ENCODE assay signal across 2 cellular contexts in genomic region chr4:110472583-110473329, GRCh38.
TF ChIP-seq lines count a peak whose summit lies in the region.

No MANE protein-coding gene starts in this region.

TF ChIP-seq in GM23338, 12 proteins besides CTCF, POLR2A, EP300 and RAD21 (continued from another document):
- TF ChIP-seq ZNF462 (CRISPR knock-in tag; IDR thresholded peaks at IDR 0.05) (peak; percentile 91), ETS1 (IDR thresholded peaks at IDR 0.05) (no peak), POLR2AphosphoS5 (IDR thresholded peaks at IDR 0.05; ENCODE audit: low read depth) (no peak)

TF ChIP-seq in WTC11, 78 proteins besides CTCF, POLR2A, EP300 and RAD21 (continued from another document):
- TF ChIP-seq ATF2 (CRISPR knock-in tag; IDR thresholded peaks at IDR 0.05; ENCODE audit: borderline replicate concordance, low read depth) (no peak), ZNF138 (CRISPR knock-in tag; conservative IDR thresholded peaks at IDR 0.05) (no peak), NR2C2 (CRISPR knock-in tag; IDR thresholded peaks at IDR 0.05) (no peak), IRF1 (CRISPR knock-in tag; IDR thresholded peaks at IDR 0.05) (no peak), AR (CRISPR knock-in tag; IDR thresholded peaks at IDR 0.05) (no peak), TEAD4 (CRISPR knock-in tag; IDR thresholded peaks at IDR 0.05) (peak; percentile 80; the same call in 1 of the 2 replicates), MYBL2 (CRISPR knock-in tag; IDR thresholded peaks at IDR 0.05) (no peak), MAX (CRISPR knock-in tag; IDR thresholded peaks at IDR 0.05) (peak; percentile 53; the same call in 1 of the 2 replicates), ZNF532 (CRISPR knock-in tag; IDR thresholded peaks at IDR 0.05; ENCODE audit: borderline replicate concordance) (no peak), SMAD4 (CRISPR knock-in tag; IDR thresholded peaks at IDR 0.05) (no peak), E2F1 (CRISPR knock-in tag; IDR thresholded peaks at IDR 0.05) (no peak), ZNF121 (CRISPR knock-in tag; IDR thresholded peaks at IDR 0.05) (no peak), ZNF671 (CRISPR knock-in tag; IDR thresholded peaks at IDR 0.05) (no peak), OVOL2 (CRISPR knock-in tag; IDR thresholded peaks at IDR 0.05; ENCODE audit: borderline replicate concordance) (no peak), ZNF281 (CRISPR knock-in tag; IDR thresholded peaks at IDR 0.05) (no peak), MLX (CRISPR knock-in tag; IDR thresholded peaks at IDR 0.05) (no peak), CREM (CRISPR knock-in tag; IDR thresholded peaks at IDR 0.05) (no peak), ZNF219 (CRISPR knock-in tag; IDR thresholded peaks at IDR 0.05; ENCODE audit: borderline replicate concordance) (no peak), ZNF423 (CRISPR knock-in tag; IDR thresholded peaks at IDR 0.05) (0 out of 2 replicates have a peak, but pooled peaks have one; percentile 26), TEAD1 (CRISPR knock-in tag; IDR thresholded peaks at IDR 0.05) (peak; percentile 77; the same call in 1 of the 2 replicates), ZNF263 (CRISPR knock-in tag; IDR thresholded peaks at IDR 0.05; ENCODE audit: low read depth) (no peak)
